Comparison of ENCODE assay signal across 10 cellular contexts in genomic region chr17:45895969-45896793, GRCh38. TPM values are rescaled to one million over a fixed set of nuclear protein-coding genes. Genes with fewer than 3 reads are reported as not detected.
DNase-seq lines count a peak whose midpoint lies in the region; ATAC-seq and TF ChIP-seq lines count a peak whose summit lies in the region.
"Had no signal": no experiment of that assay in that cellular context is flagged by ENCODE, and none has a peak within 500 bp of the region (broad histone marks: within the 10 kb centered on the region; RNA-seq: fewer than 3 reads in every experiment).

No MANE protein-coding gene starts in this region.

- RAD21 ChIA-PET in HCT116 (lab: Charles Lee; ENCODE audit: low non-redundant PET in 1 of 2, low total read pairs in 2 of 2, uncharacterized antibody in 2 of 2, unreplicated experiment in 2 of 2): no interaction called here

- intact Hi-C loops in HCT116 (cut with micrococcal nuclease) (no loop called here), mucosa of descending colon (cut with DNase I, micrococcal nuclease) (no loop called here)

- TF ChIP-seq CTCF in HCT116 (IDR thresholded peaks at IDR 0.05 in 2 of 3, conservative IDR thresholded peaks at IDR 0.05 in 1 of 3; ENCODE audit: borderline replicate concordance in 1 of 3, insufficient read depth in 1 of 3, low read depth in 2 of 3, low read length in 2 of 3) (no peak), neural cell (IDR thresholded peaks at IDR 0.05; ENCODE audit: poor library complexity, severe bottlenecking) (no peak), mucosa of descending colon (IDR thresholded peaks at IDR 0.05) (no peak)

- H3K4me2 ChIP-seq in BLaER1 (peak overlapping the region; percentile 100), HCT116 (ENCODE audit: low read length) (peak overlapping the region; percentile 98), neural cell (ENCODE audit: low read length) (peak overlapping the region; percentile 97)

- TF ChIP-seq POLR2A in HCT116 (IDR thresholded peaks at IDR 0.05; ENCODE audit: borderline replicate concordance, extremely low read depth, insufficient read depth, insufficient read length): no peak

- DNase-seq in HCT116 (ENCODE audit: low read depth, low spot score) (no peak), caudate nucleus (lab: John Stamatoyannopoulos, UW) (peak in 33 of 61 donors; percentile 26 to 76 (median 58)), SW 1271 (lab: John Stamatoyannopoulos, UW) (no peak), NCI-H2107 (lab: John Stamatoyannopoulos, UW) (no peak), mucosa of descending colon (no peak)

- H3K4me3 ChIP-seq in BLaER1 (peak overlapping the region; percentile 73), HCT116 (replicated peaks in 1 of 2; ENCODE audit: low read depth in 1 of 2, low read length in 2 of 2) (peak overlapping the region; percentile 82 to 93), neural cell (ENCODE audit: low read length) (peak overlapping the region; percentile 100), mucosa of descending colon (no peak overlapping the region)

- H3F3A ChIP-seq in neural cell (ENCODE audit: insufficient read depth, low read length, poor library complexity, severe bottlenecking): peaks cover 3% of the 10 kb centered on the region

- H3K27ac ChIP-seq in BLaER1: no peak overlapping the region
- H3K27ac ChIP-seq in HCT116 (ENCODE audit: low read depth, low read length): no peak overlapping the region
- H3K27ac ChIP-seq in caudate nucleus (ENCODE audit: low read depth, low read length): peak overlapping the region; percentile 95
- H3K27ac ChIP-seq in neural cell (ENCODE audit: low read length): peak overlapping the region; percentile 98
- H3K27ac ChIP-seq: epithelial cell of prostate had no signal

- no peak for ATAC-seq in HCT116
- no peak for ATAC-seq in GM21367 (IDR thresholded peaks at IDR 0.05; ENCODE audit: unreplicated experiment)
- ATAC-seq in mucosa of descending colon: no peak
- ATAC-seq: GM12878 had no signal

- H3K27me3 ChIP-seq in BLaER1: peaks cover 81% of the 10 kb centered on the region
- no peaks in the 10 kb centered on the region for H3K27me3 ChIP-seq in HCT116 (ENCODE audit: insufficient read depth, low read length)
- peaks cover 15% of the 10 kb centered on the region for H3K27me3 ChIP-seq in neural cell (ENCODE audit: insufficient read depth, low read depth, low read length)

- TF ChIP-seq RAD21 in HCT116 (IDR thresholded peaks at IDR 0.05; ENCODE audit: low read depth) (no peak), neural cell (conservative IDR thresholded peaks at IDR 0.05) (no peak)

- H4K20me1 ChIP-seq in BLaER1 (peaks cover 44% of the 10 kb centered on the region), HCT116 (ENCODE audit: insufficient read depth) (no peaks in the 10 kb centered on the region), neural cell (ENCODE audit: insufficient read depth) (peaks cover 4% of the 10 kb centered on the region)

- POLR2A ChIA-PET in HCT116 (lab: Charles Lee): no interaction called here

- H3K9ac ChIP-seq in BLaER1: no peak overlapping the region
- H3K9ac ChIP-seq in HCT116 (ENCODE audit: low read length): no peak overlapping the region
- peak overlapping the region; percentile 99 for H3K9ac ChIP-seq in neural cell (ENCODE audit: low read length)

- no TSS peak for BruUV-seq in HCT116 (replicated peaks; lab: Mats Ljungman, UMichigan)

- no peak for TF ChIP-seq EP300 in neural cell (conservative IDR thresholded peaks at IDR 0.05; ENCODE audit: poor library complexity, severe bottlenecking)

- CTCF ChIA-PET in HCT116 (lab: Charles Lee): no interaction called here

- H3K36me3 ChIP-seq in BLaER1 (no peaks in the 10 kb centered on the region), HCT116 (ENCODE audit: control insufficient read depth in 1 of 2, insufficient read depth in 2 of 2, low read length in 2 of 2) (no peaks in the 10 kb centered on the region), neural cell (ENCODE audit: insufficient read depth, low read length) (no peaks in the 10 kb centered on the region), mucosa of descending colon (ENCODE audit: low read depth) (no peaks in the 10 kb centered on the region)

- H3K9me2 ChIP-seq in HCT116 (ENCODE audit: insufficient read depth) (no peaks in the 10 kb centered on the region), neural cell (ENCODE audit: insufficient read depth, low read length) (no peaks in the 10 kb centered on the region)

- no peak overlapping the region for H2AFZ ChIP-seq in HCT116 (ENCODE audit: low read depth, low read length, poor library complexity, severe bottlenecking)
- peak overlapping the region; percentile 75 for H2AFZ ChIP-seq in neural cell (ENCODE audit: low read depth, low read length)

- H3K9me3 ChIP-seq in BLaER1: no peaks in the 10 kb centered on the region
- H3K9me3 ChIP-seq in HCT116 (ENCODE audit: control insufficient read depth in 1 of 2, insufficient read depth in 1 of 2, low read depth in 1 of 2, low read length in 2 of 2): no peaks in the 10 kb centered on the region
- no peaks in the 10 kb centered on the region for H3K9me3 ChIP-seq in neural cell (ENCODE audit: low read length)
- H3K9me3 ChIP-seq in mucosa of descending colon: no peaks in the 10 kb centered on the region

- 0 out of 2 replicates have a peak, but pooled peaks cover 4% of the 10 kb centered on the region for H3K79me2 ChIP-seq in HCT116 (ENCODE audit: insufficient read depth, low read length)
- peaks cover 52% of the 10 kb centered on the region for H3K79me2 ChIP-seq in neural cell (replicated peaks; ENCODE audit: insufficient read depth, low read length)

- H3K4me1 ChIP-seq in BLaER1: peaks cover 12% of the 10 kb centered on the region
- peaks cover 3 to 20% of the 10 kb centered on the region in 2 experiments; a peak in 2 of 4 replicates for H3K4me1 ChIP-seq in HCT116 (ENCODE audit: control insufficient read depth in 1 of 2, insufficient read depth in 2 of 2, low read length in 2 of 2)
- H3K4me1 ChIP-seq in mucosa of descending colon (ENCODE audit: low read depth): peaks cover 15% of the 10 kb centered on the region

TF ChIP-seq in HCT116, 20 proteins besides CTCF, POLR2A, EP300 and RAD21:
- no peak for TF ChIP-seq SP1 (IDR thresholded peaks at IDR 0.05; ENCODE audit: low read depth)

TF ChIP-seq in neural cell, 6 proteins besides CTCF, POLR2A, EP300 and RAD21:
- TF ChIP-seq SMC3 (conservative IDR thresholded peaks at IDR 0.05; ENCODE audit: poor library complexity) (no peak), POLR2AphosphoS5 (IDR thresholded peaks at IDR 0.05) (no peak)

RNA-seq across cellular contexts. Expression of gene MAPT, which starts 1.8 kb away (rescaled TPM):
- total RNA-seq in HCT116 (2021; ENCODE audit: unreplicated experiment) (37.5 TPM), mucosa of descending colon (10 to 100 TPM in 1 of 3 donors, 1 to 10 TPM in 1, under 1 TPM in 1; 0.72 to 61.5 (median 1.4) TPM)
- 29.7 and 31.5 TPM in 2 replicates for polyA plus RNA-seq in HCT116 (2012)
- 94.5 and 101 TPM in 2 replicates for polyA plus RNA-seq in neural cell
- 118 and 135 TPM in 2 replicates for polyA minus RNA-seq in neural cell

RNA-seq across cellular contexts. Expression of gene SPPL2C, which starts 51.5 kb away (rescaled TPM):
- total RNA-seq in HCT116 (2021; ENCODE audit: unreplicated experiment) (not detected), mucosa of descending colon (not detected)
- not detected in 2 replicates for polyA plus RNA-seq in HCT116 (2012)
- not detected in 2 replicates for polyA plus RNA-seq in neural cell
- polyA minus RNA-seq in neural cell: not detected in 2 replicates
- total RNA-seq: GM12878 had no signal
- polyA plus RNA-seq: GM12878 had no signal

Comparison
In these comparisons a context has a peak if more than half of its experiments do, and no peak if none do; other contexts are left out.
1. H3K27ac ChIP-seq: peak in caudate nucleus (single experiment) and neural cell (single experiment); none in BLaER1 (single experiment) and HCT116 (single experiment).
2. DNase-seq: peak in caudate nucleus (33 of 61); none in HCT116 (single experiment), SW 1271 (0 of 2), NCI-H2107 (single experiment) and mucosa of descending colon (0 of 3).
3. Peak in every context shown above with its lines, with median percentiles within 50 percentile points of each other: H3K4me2 ChIP-seq.